In genomic region chr2:219539926-219540678, GRCh38 we compare ENCODE assay signal across 2 cellular contexts.
TF ChIP-seq lines count a peak whose summit lies in the region.

No MANE protein-coding gene starts in this region.

TF ChIP-seq in HCT116, 20 proteins besides CTCF, POLR2A, EP300 and RAD21:
- peak; percentile 35; the same call in 1 of the 2 replicates for TF ChIP-seq POLR2AphosphoS5 (IDR thresholded peaks at IDR 0.05; ENCODE audit: low read depth, low read length)
- no peak for TF ChIP-seq CEBPB (IDR thresholded peaks at IDR 0.05; ENCODE audit: low read depth)
- TF ChIP-seq REST (IDR thresholded peaks at IDR 0.05; ENCODE audit: low read depth), result no peak

TF ChIP-seq in K562, 482 proteins besides CTCF, POLR2A, EP300 and RAD21:
- TF ChIP-seq CREB5 (CRISPR knock-in tag; IDR thresholded peaks at IDR 0.05) (no peak), RBM22 (IDR thresholded peaks at IDR 0.05; ENCODE audit: low read depth, low read length, poor library complexity, severe bottlenecking) (peak; percentile 34), ZBTB33 (CRISPR knock-in tag; IDR thresholded peaks at IDR 0.05) (peak; percentile 69), POLR2G (IDR thresholded peaks at IDR 0.05; ENCODE audit: low read depth, low read length) (peak; percentile 59), RBFOX2 (IDR thresholded peaks at IDR 0.05; ENCODE audit: low read depth, low read length) (peak; percentile 59)
